ENCODE assay signal across 14 cellular contexts in genomic region chr11:125201525-125202121, GRCh38.
DNase-seq lines count a peak whose midpoint lies in the region; ATAC-seq and TF ChIP-seq lines count a peak whose summit lies in the region.
"Had no signal": no experiment of that assay in that cellular context is flagged by ENCODE, and none has a peak within 500 bp of the region (broad histone marks: within the 10 kb centered on the region; RNA-seq: fewer than 3 reads in every experiment).

No MANE protein-coding gene starts in this region.

- H3K27me3 ChIP-seq in HUES48 (ENCODE audit: control insufficient read depth, insufficient read depth, low read length): peaks cover 6% of the 10 kb centered on the region; the same call in 1 of the 2 replicates
- no peaks in the 10 kb centered on the region for H3K27me3 ChIP-seq in WERI-Rb-1 (ENCODE audit: insufficient read depth, low read depth, severe bottlenecking)
- H3K27me3 ChIP-seq: BLaER1 treated with 17β-estradiol and CSF1 and Interleukin-3, amounts not matched to agents 10 nM and 100 nM; colonic mucosa had no signal

- H3K4me3 ChIP-seq in HUES48 (ENCODE audit: low read depth, low read length) (no peak overlapping the region), WERI-Rb-1 (ENCODE audit: low read depth, low read length) (no peak overlapping the region)
- H3K4me3 ChIP-seq: BLaER1 treated with 17β-estradiol and CSF1 and Interleukin-3, amounts not matched to agents 10 nM and 100 nM; colonic mucosa had no signal

- no peak for TF ChIP-seq CTCF in WERI-Rb-1 (IDR thresholded peaks at IDR 0.05; ENCODE audit: low read depth, low read length)

- DNase-seq in WERI-Rb-1 (peak; percentile 21), kidney glomerular epithelial cell (lab: John Stamatoyannopoulos, UW) (peak; percentile 31), retina (peak; percentile 77), NCI-H748 treated with DMSO at 0.1 percent for 48 hours (lab: John Stamatoyannopoulos, UW) (no peak), amniotic stem cell (lab: John Stamatoyannopoulos, UW) (no peak), NCI-H2107 (lab: John Stamatoyannopoulos, UW) (no peak)
- DNase-seq: activated naive CD4-positive, alpha-beta T cell treated with Interleukin-2 at 50 U/mL for 16 hours; colonic mucosa; GF-D8; stimulated activated CD4-positive, alpha-beta T cell treated with anti-CD3 and anti-CD28 coated beads, Interleukin-1b, Interleukin-23, amount 100 ng/mL, for 48 hours; stimulated activated naive B cell treated with anti-CD40 and anti-IgM and Interleukin-4, amounts not matched to agents 10 μg/mL and 1 μg/mL and 100 μg/mL, for 72 hours had no signal

- H3K36me3 ChIP-seq in HUES48 (ENCODE audit: control insufficient read depth, insufficient read depth, low read length) (no peaks in the 10 kb centered on the region), WERI-Rb-1 (no peaks in the 10 kb centered on the region)
- H3K36me3 ChIP-seq: BLaER1 treated with 17β-estradiol and CSF1 and Interleukin-3, amounts not matched to agents 10 nM and 100 nM; colonic mucosa had no signal

- peaks cover 41% of the 10 kb centered on the region for H3K4me1 ChIP-seq in HUES48 (ENCODE audit: control insufficient read depth, insufficient read depth, low read length)
- H3K4me1 ChIP-seq: colonic mucosa had no signal

- H3K9ac ChIP-seq in HUES48 (ENCODE audit: low read depth, low read length): no peak overlapping the region
- H3K9ac ChIP-seq: BLaER1 treated with 17β-estradiol and CSF1 and Interleukin-3, amounts not matched to agents 10 nM and 100 nM had no signal

- H3K27ac ChIP-seq in HUES48 (ENCODE audit: low read depth, low read length): peak overlapping the region; percentile 27
- H3K27ac ChIP-seq in WERI-Rb-1: peak overlapping the region; percentile 51; the same call in 1 of the 2 replicates
- H3K27ac ChIP-seq: BLaER1 treated with 17β-estradiol and CSF1 and Interleukin-3, amounts not matched to agents 10 nM and 100 nM; colonic mucosa had no signal

- ATAC-seq in HG02870 (IDR thresholded peaks at IDR 0.05; ENCODE audit: unreplicated experiment): no peak
- ATAC-seq: stimulated activated naive B cell treated with anti-CD40 and anti-IgM and Interleukin-4, amounts not matched to agents 10 μg/mL and 1 μg/mL and 100 μg/mL, for 72 hours had no signal

- H3K9me3 ChIP-seq in HUES48 (ENCODE audit: control insufficient read depth, insufficient read depth, low read length) (no peaks in the 10 kb centered on the region), WERI-Rb-1 (ENCODE audit: severe bottlenecking) (no peaks in the 10 kb centered on the region)
- H3K9me3 ChIP-seq: BLaER1 treated with 17β-estradiol and CSF1 and Interleukin-3, amounts not matched to agents 10 nM and 100 nM; colonic mucosa had no signal

Comparison
In these comparisons a context has a peak if more than half of its experiments do, and no peak if none do; other contexts are left out.
1. DNase-seq: peak in WERI-Rb-1 (single experiment), kidney glomerular epithelial cell (single experiment) and retina (single experiment); none in NCI-H748 treated with DMSO at 0.1 percent for 48 hours (single experiment), amniotic stem cell (single experiment) and NCI-H2107 (single experiment).